1 cellular context compared by ENCODE assay signal in the genomic region with DNA sequence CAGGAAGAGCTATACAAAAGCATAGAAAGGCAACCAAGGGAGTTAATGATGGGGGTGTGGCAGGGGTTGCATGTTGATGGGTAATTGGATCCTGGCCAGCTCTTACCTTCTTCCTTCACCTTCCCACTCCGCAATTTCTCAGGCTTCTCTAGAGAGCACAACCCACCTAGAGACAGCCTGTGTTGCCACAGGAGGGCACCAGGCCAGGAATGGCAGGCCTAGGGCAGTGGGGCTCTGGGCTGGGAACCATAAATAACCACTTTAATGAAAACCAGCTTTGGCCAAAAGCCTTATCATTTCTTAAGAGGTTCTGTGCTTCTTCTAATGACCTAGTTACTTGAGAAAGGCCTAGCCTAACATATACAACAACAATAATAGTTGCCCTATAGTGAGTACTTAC.
TF ChIP-seq lines count a peak whose summit lies in the region.

No MANE protein-coding gene starts in this region.

TF ChIP-seq in WTC11, 78 proteins besides CTCF, POLR2A, EP300 and RAD21 (continued from another document):
- TF ChIP-seq AFF4 (CRISPR knock-in tag; IDR thresholded peaks at IDR 0.05; ENCODE audit: borderline replicate concordance) (no peak), USF2 (CRISPR knock-in tag; IDR thresholded peaks at IDR 0.05) (no peak), ZNF416 (CRISPR knock-in tag; IDR thresholded peaks at IDR 0.05) (no peak)
- TF ChIP-seq, protein P1, sequence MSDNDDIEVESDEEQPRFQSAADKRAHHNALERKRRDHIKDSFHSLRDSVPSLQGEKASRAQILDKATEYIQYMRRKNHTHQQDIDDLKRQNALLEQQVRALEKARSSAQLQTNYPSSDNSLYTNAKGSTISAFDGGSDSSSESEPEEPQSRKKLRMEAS (CRISPR knock-in tag; IDR thresholded peaks at IDR 0.05) = no peak
